23 cellular contexts compared by ENCODE assay signal in genomic region chr5:130479045-130479804, GRCh38.
DNase-seq lines count a peak whose midpoint lies in the region; ATAC-seq and TF ChIP-seq lines count a peak whose summit lies in the region.
"Had no signal": no experiment of that assay in that cellular context is flagged by ENCODE, and none has a peak within 500 bp of the region (broad histone marks: within the 10 kb centered on the region; RNA-seq: fewer than 3 reads in every experiment).

No MANE protein-coding gene starts in this region.

- H3K9me3 ChIP-seq in aorta (ENCODE audit: control insufficient read depth, low read length), result no peaks in the 10 kb centered on the region
- no peaks in the 10 kb centered on the region for H3K9me3 ChIP-seq in right lobe of liver

- peak; percentile 28 for DNase-seq in NCI-H748 (lab: John Stamatoyannopoulos, UW; ENCODE audit: unreplicated experiment)
- DNase-seq in NCI-H748 treated with DMSO at 0.1 percent for 48 hours (lab: John Stamatoyannopoulos, UW), result no peak
- DNase-seq in SW480 (ENCODE audit: low spot score), result peak; percentile 16
- DNase-seq in endothelial cell (ENCODE audit: low spot score), result no peak
- DNase-seq in aorta, result no peak
- DNase-seq in HPDE6-E6E7 (ENCODE audit: extremely low spot score), result no peak
- no peak for DNase-seq in head of caudate nucleus
- DNase-seq in right lobe of liver, result no peak
- DNase-seq: activated CD4-positive, alpha-beta T cell treated with anti-CD3 and anti-CD28 coated beads, Interleukin-2, amount 10 ng/mL, durations not matched to agents 7 days and 5 days; activated CD8-positive, alpha-beta memory T cell treated with anti-CD3 and anti-CD28 coated beads, Interleukin-2, amount 10 ng/mL, durations not matched to agents 7 days and 5 days; activated naive CD4-positive, alpha-beta T cell treated with anti-CD3 and anti-CD28 coated beads, Interleukin-2, amount 10 ng/mL, durations not matched to agents 7 days and 5 days; activated T-cell treated with anti-CD3 and anti-CD28 coated beads, Interleukin-2, amount 50 U/mL, for 72 hours; AML-193; amygdala; caudate nucleus; CD8-positive, alpha-beta T cell; DMS153; NCI-H187 treated with DMSO at 0.1 percent for 48 hours; NCI-H2227 treated with DMSO at 0.1 percent for 48 hours; psoas muscle had no signal

- H3K27ac Mint-ChIP-seq in endothelial cell (ENCODE audit: unreplicated experiment), result no peak overlapping the region
- H3K27ac Mint-ChIP-seq: activated CD4-positive, alpha-beta T cell treated with anti-CD3 and anti-CD28 coated beads, Interleukin-2, amount 10 ng/mL, durations not matched to agents 7 days and 5 days; activated CD8-positive, alpha-beta memory T cell treated with anti-CD3 and anti-CD28 coated beads, Interleukin-2, amount 10 ng/mL, durations not matched to agents 7 days and 5 days; activated naive CD4-positive, alpha-beta T cell treated with anti-CD3 and anti-CD28 coated beads, Interleukin-2, amount 10 ng/mL, durations not matched to agents 7 days and 5 days; activated T-cell treated with anti-CD3 and anti-CD28 coated beads, Interleukin-2, amount 50 U/mL, for 72 hours; CD8-positive, alpha-beta T cell had no signal

- H3K27me3 ChIP-seq in aorta (ENCODE audit: control insufficient read depth in 1 of 2, insufficient read depth in 2 of 2, low read length in 1 of 2), result no peaks in the 10 kb centered on the region
- no peaks in the 10 kb centered on the region for H3K27me3 ChIP-seq in right lobe of liver
- H3K27me3 ChIP-seq: tibial nerve had no signal

- no peaks in the 10 kb centered on the region for H3K9me3 Mint-ChIP-seq in endothelial cell (ENCODE audit: unreplicated experiment)

- no peak for TF ChIP-seq POLR2A in right lobe of liver (IDR thresholded peaks at IDR 0.05)

- H3K36me3 ChIP-seq in aorta (ENCODE audit: control insufficient read depth in 1 of 2, insufficient read depth in 2 of 2, low read length in 1 of 2) (no peaks in the 10 kb centered on the region), right lobe of liver (no peaks in the 10 kb centered on the region)
- H3K36me3 ChIP-seq: tibial nerve had no signal

- no peak overlapping the region for H3K4me3 Mint-ChIP-seq in endothelial cell (ENCODE audit: unreplicated experiment)
- H3K4me3 Mint-ChIP-seq: activated CD4-positive, alpha-beta T cell treated with anti-CD3 and anti-CD28 coated beads, Interleukin-2, amount 10 ng/mL, durations not matched to agents 7 days and 5 days; activated CD8-positive, alpha-beta memory T cell treated with anti-CD3 and anti-CD28 coated beads, Interleukin-2, amount 10 ng/mL, durations not matched to agents 7 days and 5 days; activated naive CD4-positive, alpha-beta T cell treated with anti-CD3 and anti-CD28 coated beads, Interleukin-2, amount 10 ng/mL, durations not matched to agents 7 days and 5 days; activated T-cell treated with anti-CD3 and anti-CD28 coated beads, Interleukin-2, amount 50 U/mL, for 72 hours; CD8-positive, alpha-beta T cell had no signal

- WGBS in aorta, 2 donors, result 89 to 92% methylated on average over 9 of the region's 9 CpGs
- 64% methylated on average over 4 of the region's 9 CpGs for WGBS in right lobe of liver (ENCODE audit: insufficient coverage, low coverage, low lambda C conversion rate, missing lambda C conversion rate)

- TF ChIP-seq CTCF in endothelial cell (IDR thresholded peaks at IDR 0.05; ENCODE audit: unreplicated experiment) (peak; percentile 31), right lobe of liver (IDR thresholded peaks at IDR 0.05) (no peak)

- peaks cover 3% of the 10 kb centered on the region for H3K36me3 Mint-ChIP-seq in endothelial cell (ENCODE audit: low read depth, unreplicated experiment)
- H3K36me3 Mint-ChIP-seq: activated CD8-positive, alpha-beta memory T cell treated with anti-CD3 and anti-CD28 coated beads, Interleukin-2, amount 10 ng/mL, durations not matched to agents 7 days and 5 days; activated naive CD4-positive, alpha-beta T cell treated with anti-CD3 and anti-CD28 coated beads, Interleukin-2, amount 10 ng/mL, durations not matched to agents 7 days and 5 days; CD8-positive, alpha-beta T cell had no signal

- intact Hi-C loops in aorta (cut with DNase I), result no loop called here
- intact Hi-C loops in head of caudate nucleus (cut with DNase I), result no loop called here
- intact Hi-C loops in right lobe of liver (cut with DNase I), result no loop called here

- H3K27ac ChIP-seq in aorta (ENCODE audit: low read depth in 1 of 2, low read length in 2 of 2), result no peak overlapping the region
- H3K27ac ChIP-seq in right lobe of liver, result no peak overlapping the region
- H3K27ac ChIP-seq: psoas muscle, tibial nerve, VCaP had no signal

- H3K4me3 ChIP-seq in aorta (ENCODE audit: low read length in 2 of 2), result no peak overlapping the region
- no peak overlapping the region for H3K4me3 ChIP-seq in right lobe of liver
- H3K4me3 ChIP-seq: psoas muscle, tibial nerve had no signal

- H3K27me3 Mint-ChIP-seq in endothelial cell (ENCODE audit: unreplicated experiment), result no peaks in the 10 kb centered on the region
- H3K27me3 Mint-ChIP-seq: activated CD4-positive, alpha-beta T cell treated with anti-CD3 and anti-CD28 coated beads, Interleukin-2, amount 10 ng/mL, durations not matched to agents 7 days and 5 days; activated CD8-positive, alpha-beta memory T cell treated with anti-CD3 and anti-CD28 coated beads, Interleukin-2, amount 10 ng/mL, durations not matched to agents 7 days and 5 days; activated naive CD4-positive, alpha-beta T cell treated with anti-CD3 and anti-CD28 coated beads, Interleukin-2, amount 10 ng/mL, durations not matched to agents 7 days and 5 days had no signal

- H3K4me1 ChIP-seq in aorta (ENCODE audit: control insufficient read depth in 1 of 2, insufficient read depth in 2 of 2, low read length in 2 of 2) (no peaks in the 10 kb centered on the region), right lobe of liver (no peaks in the 10 kb centered on the region)
- H3K4me1 ChIP-seq: psoas muscle, tibial nerve had no signal

- ATAC-seq in aorta (ENCODE audit: low FRiP score) (peak; percentile 48), right lobe of liver (no peak)
- ATAC-seq: activated CD8-positive, alpha-beta memory T cell treated with anti-CD3 and anti-CD28 coated beads, Interleukin-2, amount 10 ng/mL, durations not matched to agents 7 days and 5 days; activated T-cell treated with anti-CD3 and anti-CD28 coated beads, Interleukin-2, amount 50 U/mL, for 72 hours; CD8-positive, alpha-beta T cell; psoas muscle; SK-N-SH treated with all-trans-retinoic acid at 6 μM for 48 hours had no signal

- peaks cover 7% of the 10 kb centered on the region for H3K4me1 Mint-ChIP-seq in endothelial cell (ENCODE audit: unreplicated experiment)
- H3K4me1 Mint-ChIP-seq: activated CD4-positive, alpha-beta T cell treated with anti-CD3 and anti-CD28 coated beads, Interleukin-2, amount 10 ng/mL, durations not matched to agents 7 days and 5 days; activated CD8-positive, alpha-beta memory T cell treated with anti-CD3 and anti-CD28 coated beads, Interleukin-2, amount 10 ng/mL, durations not matched to agents 7 days and 5 days; activated naive CD4-positive, alpha-beta T cell treated with anti-CD3 and anti-CD28 coated beads, Interleukin-2, amount 10 ng/mL, durations not matched to agents 7 days and 5 days had no signal

Comparison
In these comparisons a context has a peak if more than half of its experiments do, and no peak if none do; other contexts are left out.
1. DNase-seq: peak in NCI-H748 (single experiment) and SW480 (single experiment); none in NCI-H748 treated with DMSO at 0.1 percent for 48 hours (single experiment), endothelial cell (single experiment), aorta (0 of 2), HPDE6-E6E7 (single experiment), head of caudate nucleus (0 of 42) and right lobe of liver (0 of 3).